18 cellular contexts compared by ENCODE assay signal in the genomic region with DNA sequence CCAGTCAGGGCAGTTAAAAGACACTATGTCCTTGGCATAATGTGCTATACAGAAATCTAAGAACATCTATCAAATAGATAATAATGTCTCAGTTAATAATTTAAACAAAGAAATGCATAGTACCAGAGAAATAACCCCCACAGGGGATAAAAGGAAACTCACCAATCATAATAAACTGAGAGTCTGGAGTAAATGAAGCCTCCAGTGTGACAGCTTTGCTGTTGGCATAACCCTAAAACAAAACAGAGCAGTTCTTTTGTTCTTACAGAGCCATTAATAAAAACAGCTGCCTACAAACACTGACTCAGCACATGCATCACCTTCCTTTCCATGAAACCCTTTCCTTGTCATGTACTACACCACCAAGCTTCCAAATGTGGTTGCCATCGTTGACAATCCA. TPM values are rescaled to one million over a fixed set of nuclear protein-coding genes. Genes with fewer than 3 reads are reported as not detected.
DNase-seq lines count a peak whose midpoint lies in the region; ATAC-seq and TF ChIP-seq lines count a peak whose summit lies in the region.
"Had no signal": no experiment of that assay in that cellular context is flagged by ENCODE, and none has a peak within 500 bp of the region (broad histone marks: within the 10 kb centered on the region; RNA-seq: fewer than 3 reads in every experiment).

No MANE protein-coding gene starts in this region.

- H3K27me3 Mint-ChIP-seq in CD8-positive, alpha-beta memory T cell, result no peaks in the 10 kb centered on the region

- H3K4me1 ChIP-seq in CD8-positive, alpha-beta memory T cell (ENCODE audit: insufficient read depth, low read length), result peaks cover 94% of the 10 kb centered on the region
- H3K4me1 ChIP-seq in PC-3 (ENCODE audit: insufficient read depth, low read length), result no peaks in the 10 kb centered on the region
- no peaks in the 10 kb centered on the region for H3K4me1 ChIP-seq in mesenchymal stem cell (ENCODE audit: control insufficient read depth, insufficient read depth, low read depth, low read length)
- no peaks in the 10 kb centered on the region for H3K4me1 ChIP-seq in breast epithelium
- H3K4me1 ChIP-seq: SJCRH30 had no signal

- intact Hi-C loops in PC-3 (cut with micrococcal nuclease) (no loop called here), breast epithelium (cut with DNase I; ENCODE audit: low total_unique reads) (no loop called here)

- no peak overlapping the region for H3K27ac ChIP-seq in CD8-positive, alpha-beta memory T cell (ENCODE audit: low read depth, low read length)
- H3K27ac ChIP-seq in PC-3 (ENCODE audit: low read length), result no peak overlapping the region
- no peak overlapping the region for H3K27ac ChIP-seq in mesenchymal stem cell (ENCODE audit: low read length, poor library complexity, severe bottlenecking)
- H3K27ac ChIP-seq in breast epithelium, result no peak overlapping the region
- H3K27ac ChIP-seq: ovary, SJCRH30, tibial nerve had no signal

- peaks cover 35% of the 10 kb centered on the region for H3K79me2 ChIP-seq in PC-3 (ENCODE audit: low read length)

- no peak overlapping the region for H3K14ac ChIP-seq in mesenchymal stem cell (ENCODE audit: low read length in 2 of 2)

- ATAC-seq in PC-3, result peak; percentile 55
- ATAC-seq in left lobe of liver, result no peak
- ATAC-seq: HCT116 had no signal

- H2BK12ac ChIP-seq in mesenchymal stem cell (ENCODE audit: low read length in 2 of 2), result no peak overlapping the region

- H2AFZ ChIP-seq in PC-3 (ENCODE audit: low read length) (no peak overlapping the region), mesenchymal stem cell (ENCODE audit: low read depth, low read length) (no peak overlapping the region)
- H2AFZ ChIP-seq: hepatocyte had no signal

- no CpG with 5 or more reads among the region's 1 CpG for WGBS in mesenchymal stem cell

- H2BK5ac ChIP-seq in mesenchymal stem cell (ENCODE audit: low read depth, low read length, poor library complexity, severe bottlenecking), result no peak overlapping the region

- no peaks in the 10 kb centered on the region for H3K9me3 Mint-ChIP-seq in CD8-positive, alpha-beta memory T cell

- H3K4ac ChIP-seq in mesenchymal stem cell (ENCODE audit: low read depth in 1 of 2, low read length in 2 of 2), result no peak overlapping the region

- no peaks in the 10 kb centered on the region for H3K9me2 ChIP-seq in PC-3 (replicated peaks; ENCODE audit: low read length)

- peaks cover 18% of the 10 kb centered on the region for H3K79me1 ChIP-seq in mesenchymal stem cell (replicated peaks; ENCODE audit: low read length, poor library complexity, severe bottlenecking)

- H3K18ac ChIP-seq in mesenchymal stem cell (ENCODE audit: low read depth in 1 of 2, low read length in 2 of 2), result no peak overlapping the region

- peaks cover 95% of the 10 kb centered on the region for H3K36me3 ChIP-seq in CD8-positive, alpha-beta memory T cell (ENCODE audit: insufficient read depth, low read length)
- H3K36me3 ChIP-seq in PC-3 (ENCODE audit: low read depth, low read length) (peaks cover 90% of the 10 kb centered on the region), mesenchymal stem cell (ENCODE audit: control insufficient read depth in 1 of 2, insufficient read depth in 2 of 2, low read depth in 1 of 2, low read length in 2 of 2) (peaks cover 54 to 98% of the 10 kb centered on the region in 2 experiments), breast epithelium (peaks cover 13% of the 10 kb centered on the region)
- H3K36me3 ChIP-seq: ovary had no signal

- H4K8ac ChIP-seq in mesenchymal stem cell (ENCODE audit: low read length), result no peak overlapping the region

- H2BK15ac ChIP-seq in mesenchymal stem cell (ENCODE audit: low read depth, poor library complexity, severe bottlenecking), result no peak overlapping the region

- H3K4me3 Mint-ChIP-seq in CD8-positive, alpha-beta memory T cell, result no peak overlapping the region

- no peak overlapping the region for H2AK5ac ChIP-seq in mesenchymal stem cell (ENCODE audit: low read length, severe bottlenecking)

- POLR2A ChIA-PET in CD8-positive, alpha-beta memory T cell (lab: Charles Lee), result interaction anchor here (0.6 to 1.2 kb wide), 3 partner anchors 12 to 14 kb away, joined by 3 read pairs; a partner anchor contains a TSS
- POLR2A ChIA-PET in PC-3 (lab: Charles Lee; ENCODE audit: unreplicated experiment), result no interaction called here

- H3K4me2 ChIP-seq in PC-3 (ENCODE audit: low read length) (no peak overlapping the region), mesenchymal stem cell (ENCODE audit: low read length, poor library complexity, severe bottlenecking) (no peak overlapping the region)
- H3K4me2 ChIP-seq: hepatocyte had no signal

- H3F3A ChIP-seq in PC-3 (ENCODE audit: low read length, unreplicated experiment), result peaks cover 2% of the 10 kb centered on the region

- H3K27ac Mint-ChIP-seq in CD8-positive, alpha-beta memory T cell, result peak overlapping the region in 7 of 8 donors; percentile 36 to 98 (median 85)

- peaks cover 14% of the 10 kb centered on the region; the same call in 1 of the 2 replicates for H4K20me1 ChIP-seq in PC-3 (ENCODE audit: low read length)

- H3K27me3 ChIP-seq in CD8-positive, alpha-beta memory T cell (ENCODE audit: insufficient read depth, low read length, poor library complexity, severe bottlenecking), result no peaks in the 10 kb centered on the region
- no peaks in the 10 kb centered on the region for H3K27me3 ChIP-seq in PC-3 (ENCODE audit: low read length)
- no peaks in the 10 kb centered on the region for H3K27me3 ChIP-seq in mesenchymal stem cell (ENCODE audit: control insufficient read depth in 1 of 2, insufficient read depth in 1 of 2, low read length in 2 of 2)
- no peaks in the 10 kb centered on the region for H3K27me3 ChIP-seq in breast epithelium
- H3K27me3 ChIP-seq: hepatocyte, ovary, SJCRH30, tibial nerve had no signal

- TF ChIP-seq CTCF in PC-3 (conservative IDR thresholded peaks at IDR 0.05; ENCODE audit: low read depth, low read length) (no peak), cardiac fibroblast (IDR thresholded peaks at IDR 0.05; ENCODE audit: low read depth, low read length) (no peak), breast epithelium (IDR thresholded peaks at IDR 0.05) (no peak)

- H3K4me1 Mint-ChIP-seq in CD8-positive, alpha-beta memory T cell, result peaks cover 81 to 98% (median 97%) of the 10 kb centered on the region in 3 donors

- H3K9ac ChIP-seq in PC-3 (ENCODE audit: low read length) (no peak overlapping the region), mesenchymal stem cell (ENCODE audit: low read length) (peak overlapping the region; percentile 49)

- TF ChIP-seq POLR2A in breast epithelium (IDR thresholded peaks at IDR 0.05), result no peak

- no TSS peak for BruUV-seq in PC-3 (replicated peaks; lab: Mats Ljungman, UMichigan)

- H3K23ac ChIP-seq in mesenchymal stem cell (ENCODE audit: low read length in 2 of 2), result no peak overlapping the region

- peaks cover 14 to 97% (median 47%) of the 10 kb centered on the region in 3 donors for H3K36me3 Mint-ChIP-seq in CD8-positive, alpha-beta memory T cell

- no peak overlapping the region for H4K91ac ChIP-seq in mesenchymal stem cell (ENCODE audit: low read length)

- no peak overlapping the region for H3K4me3 ChIP-seq in CD8-positive, alpha-beta memory T cell (ENCODE audit: low read length)
- H3K4me3 ChIP-seq in PC-3 (ENCODE audit: low read length) (no peak overlapping the region), cardiac fibroblast (replicated peaks in 1 of 2; ENCODE audit: low read depth in 2 of 2, low read length in 2 of 2) (no peak overlapping the region), mesenchymal stem cell (ENCODE audit: insufficient read depth in 1 of 2, low read depth in 1 of 2, low read length in 2 of 2) (no peak overlapping the region), breast epithelium (no peak overlapping the region)
- H3K4me3 ChIP-seq: hepatocyte, ovary, SJCRH30, tibial nerve had no signal

- no peak for DNase-seq in CD8-positive, alpha-beta memory T cell
- DNase-seq in PC-3, result no peak
- peak; percentile 38 to 58 for DNase-seq in cardiac fibroblast (ENCODE audit: low read depth in 2 of 2)
- no peak for DNase-seq in mesenchymal stem cell
- DNase-seq in left lobe of liver (ENCODE audit: low spot score), result no peak
- no peak for DNase-seq in breast epithelium (ENCODE audit: low spot score in 2 of 2)
- DNase-seq in MV-4-11 (lab: John Stamatoyannopoulos, UW), result no peak
- DNase-seq: DMS79, kidney glomerular epithelial cell, NCI-H2029, NCI-H524, ovary, SJCRH30, small intestine, T-helper 9 cell had no signal

- no peaks in the 10 kb centered on the region for H3K9me3 ChIP-seq in CD8-positive, alpha-beta memory T cell (ENCODE audit: low read length)
- H3K9me3 ChIP-seq in PC-3 (ENCODE audit: low read length), result no peaks in the 10 kb centered on the region
- no peaks in the 10 kb centered on the region for H3K9me3 ChIP-seq in mesenchymal stem cell (ENCODE audit: control insufficient read depth, low read length)
- H3K9me3 ChIP-seq in breast epithelium, result no peaks in the 10 kb centered on the region
- H3K9me3 ChIP-seq: ovary, SJCRH30, tibial nerve had no signal

- CTCF ChIA-PET in CD8-positive, alpha-beta memory T cell (lab: Charles Lee), result interaction anchor here (1.4 to 3.1 kb wide), 3 partner anchors 13 to 27 kb away, joined by 4 to 15 read pairs (median 8); no protein-coding TSS in a partner anchor
- CTCF ChIA-PET in PC-3 (lab: Charles Lee), result no interaction called here

- H2BK120ac ChIP-seq in mesenchymal stem cell (ENCODE audit: low read depth, low read length), result no peak overlapping the region

RNA-seq across cellular contexts. Expression of a gene that starts 13.5 kb away (rescaled TPM):
- 10 to 100 TPM; 56.6 to 60.8 TPM for total RNA-seq in CD8-positive, alpha-beta memory T cell
- polyA plus RNA-seq in CD8-positive, alpha-beta memory T cell, result 81.8 TPM
- total RNA-seq in PC-3 (2014; rRNA removed) (8.5 and 12.4 TPM in 2 replicates), left lobe of liver (4.2 TPM), breast epithelium (10 to 100 TPM; 15.4 to 31.2 (median 20.2) TPM)
- polyA plus RNA-seq in mesenchymal stem cell (2013, experiment 1 of 2), result 11.3 TPM
- 10.9 TPM for polyA plus RNA-seq in mesenchymal stem cell (2013, experiment 2 of 2)

RNA-seq across cellular contexts. Expression of a gene that starts 19.4 kb away (rescaled TPM):
- 100 to 1,000 TPM; 133 to 140 TPM for total RNA-seq in CD8-positive, alpha-beta memory T cell
- polyA plus RNA-seq in CD8-positive, alpha-beta memory T cell, result 133 TPM
- 56.2 and 56.4 TPM in 2 replicates for total RNA-seq in PC-3 (2014; rRNA removed)
- 29.2 TPM for polyA plus RNA-seq in mesenchymal stem cell (2013, experiment 1 of 2)
- 30.0 TPM for polyA plus RNA-seq in mesenchymal stem cell (2013, experiment 2 of 2)
- total RNA-seq in left lobe of liver, result 18.6 TPM
- total RNA-seq in breast epithelium, result 10 to 100 TPM; 49.6 to 53.1 (median 52.1) TPM

RNA-seq across cellular contexts. Expression of a gene that starts 20.1 kb away (rescaled TPM):
- 100 to 1,000 TPM in 1 of 2 experiments, 10 to 100 TPM in 1; 98.2 to 101 TPM for total RNA-seq in CD8-positive, alpha-beta memory T cell
- polyA plus RNA-seq in CD8-positive, alpha-beta memory T cell, result 138 TPM
- total RNA-seq in PC-3 (2014; rRNA removed), result 147 and 166 TPM in 2 replicates
- polyA plus RNA-seq in mesenchymal stem cell (2013, experiment 1 of 2), result 91.9 TPM
- polyA plus RNA-seq in mesenchymal stem cell (2013, experiment 2 of 2), result 91.8 TPM
- total RNA-seq in left lobe of liver, result 16.8 TPM
- total RNA-seq in breast epithelium, result 10 to 100 TPM; 52.7 to 84.5 (median 65.2) TPM

RNA-seq across cellular contexts. Expression of a gene that starts 28.6 kb away (rescaled TPM):
- 10 to 100 TPM; 21.2 to 21.4 TPM for total RNA-seq in CD8-positive, alpha-beta memory T cell
- polyA plus RNA-seq in CD8-positive, alpha-beta memory T cell, result 9.7 TPM
- total RNA-seq in PC-3 (2014; rRNA removed) (11.3 and 11.7 TPM in 2 replicates), left lobe of liver (396 TPM), breast epithelium (10 to 100 TPM in 1 of 3 donors, 1 to 10 TPM in 2; 7.3 to 17.8 (median 9.5) TPM)
- 2.2 TPM for polyA plus RNA-seq in mesenchymal stem cell (2013, experiment 1 of 2)
- 2.4 TPM for polyA plus RNA-seq in mesenchymal stem cell (2013, experiment 2 of 2)

RNA-seq across cellular contexts. Expression of a gene that starts 33.6 kb away (rescaled TPM):
- under 1 TPM; 0.16 to 0.22 TPM for total RNA-seq in CD8-positive, alpha-beta memory T cell
- 0.16 TPM for polyA plus RNA-seq in CD8-positive, alpha-beta memory T cell
- total RNA-seq in PC-3 (2014; rRNA removed) (not detected in 2 replicates), left lobe of liver (not detected), breast epithelium (under 1 TPM in 1 of 3 donors, not detected in 2; 0.29 TPM)
- polyA plus RNA-seq in mesenchymal stem cell (2013, experiment 1 of 2), result not detected
- 0.01 TPM for polyA plus RNA-seq in mesenchymal stem cell (2013, experiment 2 of 2)
- total RNA-seq: hepatocyte, SJCRH30 had no signal
- polyA plus RNA-seq: hepatocyte had no signal

Comparison
In these comparisons a context has a peak if more than half of its experiments do, and no peak if none do; other contexts are left out.
1. DNase-seq: peak in cardiac fibroblast (2 of 2); none in CD8-positive, alpha-beta memory T cell (0 of 5), PC-3 (single experiment), mesenchymal stem cell (single experiment), left lobe of liver (single experiment), breast epithelium (0 of 2) and MV-4-11 (single experiment).